ENCODE assay signal across 27 cellular contexts in genomic region chr6:126133984-126134383, GRCh38.
"Had no signal": no experiment of that assay in that cellular context is flagged by ENCODE, and none has a peak within 500 bp of the region (broad histone marks: within the 10 kb centered on the region; RNA-seq: fewer than 3 reads in every experiment).

No MANE protein-coding gene starts in this region.

- H3K4me3 ChIP-seq: stomach, suprapubic skin, testis, thoracic aorta, thyroid gland, tibial artery, tibial nerve, transverse colon, upper lobe of left lung, upper lobe of right lung, uterus, vagina had no signal

- H3K27ac ChIP-seq: stomach, suprapubic skin, testis, thoracic aorta, thyroid gland, tibial artery, tibial nerve, transverse colon, upper lobe of left lung, upper lobe of right lung, uterus, vagina had no signal

- ATAC-seq: stimulated activated effector memory CD8-positive, alpha-beta T cell treated with anti-CD3 and anti-CD28 coated beads, Interleukin-12 subunit alpha, Interleukin-12 subunit beta, amount 100 ng/mL, for 72 hours; stimulated activated memory B cell treated with anti-CD40 and anti-IgM and Interleukin-4, amounts not matched to agents 10 μg/mL and 1 μg/mL and 100 μg/mL, for 72 hours; stimulated activated naive B cell treated with anti-CD40 and anti-IgM and Interleukin-4, amounts not matched to agents 10 μg/mL and 1 μg/mL and 100 μg/mL, for 72 hours; stimulated activated naive CD8-positive, alpha-beta T cell treated with anti-CD3 and anti-CD28 coated beads, Interleukin-15, amount 100 ng/mL, for 72 hours; stimulated activated naive CD8-positive, alpha-beta T cell treated with anti-CD3 and anti-CD28 coated beads, Interleukin-15, Interleukin-2, amounts not matched to agents 100 U/mL and 50 U/mL, for 24 hours; upper lobe of right lung had no signal

- FAIRE-seq: urothelium cell line had no signal

- H3K4me1 ChIP-seq: stomach, suprapubic skin, testis, thyroid gland, tibial artery, tibial nerve, transverse colon, upper lobe of left lung, upper lobe of right lung, uterus, vagina had no signal

- H3K9me3 ChIP-seq: suprapubic skin, testis, thoracic aorta, thyroid gland, transverse colon, upper lobe of left lung, upper lobe of right lung, vagina had no signal

- DNase-seq: stimulated activated CD4-positive, alpha-beta T cell treated with anti-CD3 and anti-CD28 coated beads, Interleukin-2, amount 100 ng/mL, for 48 hours; stimulated activated CD4-positive, alpha-beta T cell treated with anti-CD3 and anti-CD28 coated beads, Interleukin-4, amount 100 ng/mL, for 1 hour; stimulated activated CD4-positive, alpha-beta T cell treated with anti-CD3 and anti-CD28 coated beads, Interleukin-4, amount 100 ng/mL, for 24 hours; stimulated activated CD4-positive, alpha-beta T cell treated with anti-CD3 and anti-CD28 coated beads, Interleukin-4, amount 100 ng/mL, for 4 hours; stimulated activated CD8-positive, alpha-beta memory T cell treated with anti-CD3 and anti-CD28 coated beads, Interleukin-4, amount 100 ng/mL, for 48 hours; stimulated activated naive B cell treated with anti-CD40 and anti-IgM and Interleukin-4, amounts not matched to agents 10 μg/mL and 1 μg/mL and 100 μg/mL, for 72 hours; stimulated activated naive CD4-positive, alpha-beta T cell; stimulated activated naive CD4-positive, alpha-beta T cell treated with Interleukin-2 at 50 U/mL for 16 hours; stimulated activated naive CD8-positive, alpha-beta T cell treated with anti-CD3 and anti-CD28 coated beads, Interleukin-15, amount 100 ng/mL, for 72 hours; stimulated activated naive CD8-positive, alpha-beta T cell treated with anti-CD3 and anti-CD28 coated beads, Interleukin-15, Interleukin-2, amounts not matched to agents 100 U/mL and 50 U/mL, for 24 hours; stomach; substantia nigra; testis; thyroid gland; tibial artery; transverse colon; trophoblast cell; upper lobe of left lung; upper lobe of right lung; uterus had no signal

- H3K36me3 ChIP-seq: suprapubic skin, thoracic aorta, thyroid gland, transverse colon, upper lobe of left lung, upper lobe of right lung, uterus, vagina had no signal

- H3K27me3 ChIP-seq: stomach, suprapubic skin, testis, thyroid gland, tibial artery, tibial nerve, transverse colon, upper lobe of left lung, upper lobe of right lung, uterus, vagina had no signal
